Comparison of ENCODE assay signal across 8 cellular contexts in the genomic region with DNA sequence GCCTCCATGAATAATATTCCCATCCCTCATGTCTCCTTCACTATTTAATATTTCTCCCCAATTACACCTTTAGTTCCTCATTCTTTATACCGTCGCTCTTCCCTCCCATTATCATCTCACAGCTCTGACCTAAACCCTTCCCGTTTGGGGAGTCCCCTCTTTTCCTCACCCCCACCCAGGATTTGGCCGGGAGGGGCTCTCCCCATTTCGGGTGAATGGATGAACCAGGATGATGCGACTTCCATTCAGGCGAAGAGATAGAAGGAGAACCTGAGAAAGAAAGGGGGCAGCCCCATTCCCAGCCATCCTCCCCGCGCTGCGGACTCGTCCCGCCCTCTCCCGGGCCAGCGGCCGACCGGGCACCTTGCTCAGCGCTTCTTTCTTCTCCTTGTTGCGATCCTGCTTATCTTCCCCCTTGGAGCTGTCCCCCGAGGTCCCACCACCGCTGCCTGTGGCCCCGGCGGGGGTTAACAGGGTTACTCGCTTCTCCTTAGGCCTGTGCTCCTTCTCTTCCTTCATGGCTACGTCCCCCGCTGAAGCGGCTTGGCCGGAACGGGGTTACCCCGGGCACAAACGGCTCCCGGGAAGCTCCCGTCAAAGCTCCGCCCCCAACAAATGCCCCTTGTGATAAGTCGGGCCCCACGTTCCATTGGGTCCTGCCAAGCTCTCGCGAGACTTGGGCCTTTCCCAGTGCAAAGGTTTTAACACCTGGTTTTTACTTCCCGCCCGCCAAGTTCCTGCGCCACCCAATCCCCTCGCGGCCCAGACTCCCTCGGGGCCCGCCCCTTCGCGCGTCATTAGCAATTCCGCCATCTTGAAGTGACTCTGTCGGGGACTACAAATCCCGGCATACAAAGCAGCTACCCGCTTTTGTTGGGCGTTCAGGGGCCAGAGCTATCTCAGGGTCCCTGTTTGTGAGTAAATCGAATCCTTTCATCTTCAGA. TPM values are rescaled to one million over a fixed set of nuclear protein-coding genes. Genes with fewer than 3 reads are reported as not detected.
DNase-seq lines count a peak whose midpoint lies in the region; ATAC-seq and TF ChIP-seq lines count a peak whose summit lies in the region.

A gene with protein sequence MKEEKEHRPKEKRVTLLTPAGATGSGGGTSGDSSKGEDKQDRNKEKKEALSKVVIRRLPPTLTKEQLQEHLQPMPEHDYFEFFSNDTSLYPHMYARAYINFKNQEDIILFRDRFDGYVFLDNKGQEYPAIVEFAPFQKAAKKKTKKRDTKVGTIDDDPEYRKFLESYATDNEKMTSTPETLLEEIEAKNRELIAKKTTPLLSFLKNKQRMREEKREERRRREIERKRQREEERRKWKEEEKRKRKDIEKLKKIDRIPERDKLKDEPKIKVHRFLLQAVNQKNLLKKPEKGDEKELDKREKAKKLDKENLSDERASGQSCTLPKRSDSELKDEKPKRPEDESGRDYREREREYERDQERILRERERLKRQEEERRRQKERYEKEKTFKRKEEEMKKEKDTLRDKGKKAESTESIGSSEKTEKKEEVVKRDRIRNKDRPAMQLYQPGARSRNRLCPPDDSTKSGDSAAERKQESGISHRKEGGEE (minus strand): TSS at position 554 of the 944 bp plus-strand sequence. CDS start 35 bp downstream, at position 519.

- H3K27ac Mint-ChIP-seq in natural killer cell = peak within 1 kb of the TSS; percentile 99

- H3K4me1 Mint-ChIP-seq in natural killer cell = peaks cover 14 to 15% of the 10 kb centered on the region in 2 donors

- DNase-seq in EH (ENCODE audit: low read depth) = peak; percentile 98
- DNase-seq in H4 (ENCODE audit: low spot score) = peak; percentile 97
- DNase-seq in LoVo (ENCODE audit: low spot score) = peak; percentile 91
- DNase-seq in activated T-helper 9 cell treated with anti-CD3 and anti-CD28 coated beads, Interleukin-2, amount 50 U/mL, for 16 hours (ENCODE audit: low read depth) = peak; percentile 86
- DNase-seq in fibroblast of peridontal ligament (ENCODE audit: extremely low read depth) = peak; percentile 96
- peak; percentile 85 for DNase-seq in natural killer cell
- DNase-seq in stimulated activated naive CD4-positive, alpha-beta T cell treated with Interleukin-2 at 50 U/mL for 16 hours (lab: John Stamatoyannopoulos, UW) = peak; percentile 94

- peak within 1 kb of the TSS; percentile 100 for H3K4me3 Mint-ChIP-seq in natural killer cell

- intact Hi-C loops in natural killer cell (cut with micrococcal nuclease) = loop anchor here (1.0 to 5.0 kb wide), 2 partner anchors 19 to 60 kb away; partner anchors contain the start of genes NDUFA1, RNF113A and RPL39

- H3K27me3 Mint-ChIP-seq in natural killer cell (ENCODE audit: low read depth in 2 of 2) = peaks cover 0 to 8% of the 10 kb centered on the region in 2 donors

- TF ChIP-seq CTCF in natural killer cell (IDR thresholded peaks at IDR 0.05) = no peak

- TF ChIP-seq POLR2A in Raji (IDR thresholded peaks at IDR 0.05; ENCODE audit: insufficient read depth, low read depth, low read length) = peak; percentile 71

- no peaks in the 10 kb centered on the region for H3K9me3 Mint-ChIP-seq in natural killer cell

- H3K36me3 Mint-ChIP-seq in natural killer cell = no peaks in the 10 kb centered on the region

- peak; percentile 94 to 100 (median 95) for ATAC-seq in natural killer cell

RNA-seq across cellular contexts. Expression of the gene that starts here (rescaled TPM):
- total RNA-seq in H4 (2014; rRNA removed; shearing (Covaris generic)) = 1.5 and 3.7 TPM in 2 replicates
- 10 to 100 TPM in 2 of 3 donors, 1 to 10 TPM in 1; 9.3 to 16.4 (median 12.4) TPM for total RNA-seq in natural killer cell

Comparison
In these comparisons a context has a peak if more than half of its experiments do, and no peak if none do; other contexts are left out.
1. Peak in every context shown above with its lines: DNase-seq and ATAC-seq.